1 cellular context compared by ENCODE assay signal in genomic region chr4:54228064-54228527, GRCh38.
TF ChIP-seq lines count a peak whose summit lies in the region.

No MANE protein-coding gene starts in this region.

TF ChIP-seq in SK-N-SH, 30 proteins besides CTCF, POLR2A, EP300 and RAD21 (continued from another document):
- TF ChIP-seq, protein P1, sequence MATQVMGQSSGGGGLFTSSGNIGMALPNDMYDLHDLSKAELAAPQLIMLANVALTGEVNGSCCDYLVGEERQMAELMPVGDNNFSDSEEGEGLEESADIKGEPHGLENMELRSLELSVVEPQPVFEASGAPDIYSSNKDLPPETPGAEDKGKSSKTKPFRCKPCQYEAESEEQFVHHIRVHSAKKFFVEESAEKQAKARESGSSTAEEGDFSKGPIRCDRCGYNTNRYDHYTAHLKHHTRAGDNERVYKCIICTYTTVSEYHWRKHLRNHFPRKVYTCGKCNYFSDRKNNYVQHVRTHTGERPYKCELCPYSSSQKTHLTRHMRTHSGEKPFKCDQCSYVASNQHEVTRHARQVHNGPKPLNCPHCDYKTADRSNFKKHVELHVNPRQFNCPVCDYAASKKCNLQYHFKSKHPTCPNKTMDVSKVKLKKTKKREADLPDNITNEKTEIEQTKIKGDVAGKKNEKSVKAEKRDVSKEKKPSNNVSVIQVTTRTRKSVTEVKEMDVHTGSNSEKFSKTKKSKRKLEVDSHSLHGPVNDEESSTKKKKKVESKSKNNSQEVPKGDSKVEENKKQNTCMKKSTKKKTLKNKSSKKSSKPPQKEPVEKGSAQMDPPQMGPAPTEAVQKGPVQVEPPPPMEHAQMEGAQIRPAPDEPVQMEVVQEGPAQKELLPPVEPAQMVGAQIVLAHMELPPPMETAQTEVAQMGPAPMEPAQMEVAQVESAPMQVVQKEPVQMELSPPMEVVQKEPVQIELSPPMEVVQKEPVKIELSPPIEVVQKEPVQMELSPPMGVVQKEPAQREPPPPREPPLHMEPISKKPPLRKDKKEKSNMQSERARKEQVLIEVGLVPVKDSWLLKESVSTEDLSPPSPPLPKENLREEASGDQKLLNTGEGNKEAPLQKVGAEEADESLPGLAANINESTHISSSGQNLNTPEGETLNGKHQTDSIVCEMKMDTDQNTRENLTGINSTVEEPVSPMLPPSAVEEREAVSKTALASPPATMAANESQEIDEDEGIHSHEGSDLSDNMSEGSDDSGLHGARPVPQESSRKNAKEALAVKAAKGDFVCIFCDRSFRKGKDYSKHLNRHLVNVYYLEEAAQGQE (IDR thresholded peaks at IDR 0.05; ENCODE audit: low read depth, low read length): no peak
- TF ChIP-seq CHD2 (IDR thresholded peaks at IDR 0.05; ENCODE audit: low read length, partially characterized antibody) (peak; percentile 92), ELF1 (IDR thresholded peaks at IDR 0.05) (no peak), PBX3 (IDR thresholded peaks at IDR 0.05) (no peak), TAF1 (IDR thresholded peaks at IDR 0.05; ENCODE audit: borderline replicate concordance, low read depth, low read length) (no peak), POLR2AphosphoS5 (IDR thresholded peaks at IDR 0.05; ENCODE audit: low read depth, low read length) (no peak), SIN3A (IDR thresholded peaks at IDR 0.05; ENCODE audit: borderline replicate concordance, low read depth, low read length) (peak; percentile 66; the same call in 1 of the 2 replicates), YY1 (IDR thresholded peaks at IDR 0.05; ENCODE audit: low read depth) (no peak), GABPA (IDR thresholded peaks at IDR 0.05; ENCODE audit: low read depth) (no peak), NFIC (IDR thresholded peaks at IDR 0.05; ENCODE audit: borderline replicate concordance) (no peak), MEF2A (IDR thresholded peaks at IDR 0.05; ENCODE audit: borderline replicate concordance, low read depth) (no peak), JUND (IDR thresholded peaks at IDR 0.05) (no peak)
